Comparison of ENCODE assay signal across 30 cellular contexts in the genomic region with DNA sequence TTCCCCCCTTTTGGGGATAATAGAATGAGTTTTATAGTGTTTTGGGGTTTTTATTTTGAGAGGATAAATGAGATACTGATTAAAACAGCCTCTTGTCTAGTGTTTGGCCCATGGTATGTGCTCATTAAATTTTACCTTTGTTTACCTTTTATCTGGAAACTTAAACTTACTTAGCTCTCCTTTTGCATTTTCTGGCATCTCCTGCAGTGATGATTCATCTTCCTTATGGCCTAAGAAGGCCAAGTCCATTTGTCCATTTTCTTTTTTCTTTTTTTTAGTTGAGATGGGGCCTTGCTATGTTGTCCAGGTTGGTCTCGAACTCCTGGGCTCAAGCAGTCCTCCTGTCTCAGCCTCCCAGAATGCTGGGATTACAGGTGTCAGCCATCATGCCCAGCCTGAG.
"Had no signal": no experiment of that assay in that cellular context is flagged by ENCODE, and none has a peak within 500 bp of the region (broad histone marks: within the 10 kb centered on the region; RNA-seq: fewer than 3 reads in every experiment).

No MANE protein-coding gene starts in this region.

- DNase-seq: activated B cell treated with CpG ODN at 0.5 μM for 24 hours; activated CD4-positive, alpha-beta T cell treated with anti-CD3 and anti-CD28 coated beads for 48 hours; activated CD4-positive, alpha-beta T cell treated with anti-CD3 and anti-CD28 coated beads, Interleukin-2, amount 50 U/mL, for 1 hour; activated CD4-positive, alpha-beta T cell treated with anti-CD3 and anti-CD28 coated beads, Interleukin-2, amount 50 U/mL, for 48 hours; activated CD8-positive, alpha-beta memory T cell treated with anti-CD3 and anti-CD28 coated beads for 24 hours; activated CD8-positive, alpha-beta T cell treated with anti-CD3 and anti-CD28 coated beads for 36 hours; activated effector memory CD4-positive, alpha-beta T cell treated with Interleukin-2 at 50 U/mL for 16 hours; activated naive CD4-positive, alpha-beta T cell treated with anti-CD3 and anti-CD28 coated beads, Interleukin-2, amount 50 U/mL, for 16 hours; activated naive CD4-positive, alpha-beta T cell treated with Interleukin-2 at 50 U/mL for 16 hours; activated T-cell treated with anti-CD3 and anti-CD28 coated beads, Interleukin-2, amount 50 U/mL, for 4 hours; amniotic stem cell; anterior cingulate cortex; brain microvascular endothelial cell; cortex of kidney; dermis blood vessel endothelial cell; effector CD4-positive, alpha-beta T cell; effector memory CD8-positive, alpha-beta T cell; esophagus squamous epithelium; foreskin keratinocyte; gastrocnemius medialis; head of caudate nucleus; hippocampal formation; T-helper 2 cell; WERI-Rb-1 had no signal

- H3K4me3 ChIP-seq: esophagus squamous epithelium, gastrocnemius medialis had no signal

- ATAC-seq: activated CD4-positive, CD25-positive, alpha-beta regulatory T cell treated with anti-CD3 and anti-CD28 coated beads, Interleukin-2, amount 50 U/mL, for 24 hours; activated CD8-positive, alpha-beta T cell treated with anti-CD3 and anti-CD28 coated beads for 36 hours; activated T-cell treated with anti-CD3 and anti-CD28 coated beads, Interleukin-2, amount 50 U/mL, for 4 hours; activated T-helper 17 cell treated with anti-CD3 and anti-CD28 coated beads, Interleukin-2, amount 50 U/mL, for 72 hours; effector memory CD8-positive, alpha-beta T cell; foreskin keratinocyte; gastrocnemius medialis had no signal

- FAIRE-seq: astrocyte, bronchial epithelial cell, colon had no signal

- H3K36me3 ChIP-seq: brain microvascular endothelial cell, esophagus squamous epithelium, gastrocnemius medialis had no signal

- H3K27ac ChIP-seq: brain microvascular endothelial cell, epithelial cell of prostate, foreskin keratinocyte, gastrocnemius medialis, WERI-Rb-1 had no signal

- H3K27me3 ChIP-seq: brain microvascular endothelial cell, esophagus squamous epithelium, foreskin keratinocyte, gastrocnemius medialis had no signal

- H3K9me3 ChIP-seq: esophagus squamous epithelium, gastrocnemius medialis had no signal
